8 cellular contexts compared by ENCODE assay signal in genomic region chr12:49057888-49058287, GRCh38. TPM values are rescaled to one million over a fixed set of nuclear protein-coding genes. Genes with fewer than 3 reads are reported as not detected.
DNase-seq lines count a peak whose midpoint lies in the region; ATAC-seq and TF ChIP-seq lines count a peak whose summit lies in the region.

No MANE protein-coding gene starts in this region.

- H3K9me3 ChIP-seq in left ventricle myocardium inferior (replicated peaks) (no peaks in the 10 kb centered on the region), liver (ENCODE audit: control insufficient read depth in 4 of 4, low read length in 3 of 4) (no peaks in the 10 kb centered on the region), transverse colon (no peaks in the 10 kb centered on the region)

- WGBS in liver = 29% methylated on average over 4 of the region's 4 CpGs
- 0 to 2% methylated on average over 2 to 4 of the region's 4 CpGs for WGBS in transverse colon (ENCODE audit: low coverage in 1 of 2), 2 donors

- H3K27me3 Mint-ChIP-seq in activated naive CD4-positive, alpha-beta T cell treated with anti-CD3 and anti-CD28 coated beads, Interleukin-2, amount 50 U/mL, for 24 hours = no peaks in the 10 kb centered on the region

- intact Hi-C loops in left ventricle myocardium inferior (cut with micrococcal nuclease) (no loop called here), cardiac septum (cut with DNase I) (loop anchor here (5.0 kb wide), 1 partner anchor 41 kb away; the partner anchor contains the start of gene PRKAG1), transverse colon (cut with DNase I; ENCODE audit: low total_unique reads) (no loop called here)

- H3K9ac ChIP-seq in liver (ENCODE audit: low read depth in 1 of 2, low read length in 2 of 2) = peak overlapping the region; percentile 52 to 64

- peak; percentile 34 for TF ChIP-seq POLR2A in transverse colon (IDR thresholded peaks at IDR 0.05)

- H3K27me3 ChIP-seq in left ventricle myocardium inferior (ENCODE audit: low read depth) (no peaks in the 10 kb centered on the region), liver (ENCODE audit: control insufficient read depth in 4 of 4, insufficient read depth in 4 of 4, low read length in 3 of 4) (no peaks in the 10 kb centered on the region), transverse colon (no peaks in the 10 kb centered on the region)

- peaks cover 61% of the 10 kb centered on the region for H3K4me1 Mint-ChIP-seq in activated naive CD4-positive, alpha-beta T cell treated with anti-CD3 and anti-CD28 coated beads, Interleukin-2, amount 50 U/mL, for 24 hours

- TF ChIP-seq RAD21 in liver (IDR thresholded peaks at IDR 0.05) = no peak

- peak overlapping the region; percentile 95 for H3K4me3 Mint-ChIP-seq in activated naive CD4-positive, alpha-beta T cell treated with anti-CD3 and anti-CD28 coated beads, Interleukin-2, amount 50 U/mL, for 24 hours

- TF ChIP-seq EP300 in transverse colon (IDR thresholded peaks at IDR 0.05; ENCODE audit: low read depth) = no peak

- DNase-seq in left ventricle myocardium inferior (no peak), cardiac septum (ENCODE audit: low spot score) (no peak), transverse colon (no peak), GM19240 (ENCODE audit: insufficient read length, low spot score) (no peak)

- in situ Hi-C loops in transverse colon (cut with MboI; ENCODE audit: low pct_ligation_motif_present in 1 of 4, low pct_unique_long_range_greater_than_20kb in 1 of 4, low sequenced_read_pairs in 3 of 4) = no loop called here

- H3K4me1 ChIP-seq in left ventricle myocardium inferior = peaks cover 74% of the 10 kb centered on the region
- H3K4me1 ChIP-seq in liver (ENCODE audit: control insufficient read depth in 4 of 4, insufficient read depth in 4 of 4, low read length in 3 of 4) = peaks cover 11 to 57% (median 50%) of the 10 kb centered on the region in 4 donors
- H3K4me1 ChIP-seq in transverse colon = peaks cover 34 to 47% (median 43%) of the 10 kb centered on the region in 4 donors

- H3K9me3 Mint-ChIP-seq in activated naive CD4-positive, alpha-beta T cell treated with anti-CD3 and anti-CD28 coated beads, Interleukin-2, amount 50 U/mL, for 24 hours = no peaks in the 10 kb centered on the region

- ATAC-seq in HG03159 (IDR thresholded peaks at IDR 0.05; ENCODE audit: unreplicated experiment) (no peak), HG03432 (IDR thresholded peaks at IDR 0.05; ENCODE audit: unreplicated experiment) (no peak)

- no peak for TF ChIP-seq CTCF in left ventricle myocardium inferior (IDR thresholded peaks at IDR 0.05; ENCODE audit: borderline replicate concordance)
- no peak for TF ChIP-seq CTCF in liver (IDR thresholded peaks at IDR 0.05; ENCODE audit: low read depth, low read length, missing input control)
- no peak for TF ChIP-seq CTCF in transverse colon (IDR thresholded peaks at IDR 0.05)

- H3K36me3 ChIP-seq in left ventricle myocardium inferior (peaks cover 20% of the 10 kb centered on the region), liver (ENCODE audit: control insufficient read depth in 4 of 4, insufficient read depth in 3 of 4, low read depth in 1 of 4, low read length in 3 of 4) (peaks cover 4 to 17% (median 11%) of the 10 kb centered on the region in 4 donors), transverse colon (peaks cover 0 to 16% (median 6%) of the 10 kb centered on the region in 4 donors)

- peak overlapping the region; percentile 100 for H3K27ac ChIP-seq in left ventricle myocardium inferior (replicated peaks)
- H3K27ac ChIP-seq in liver (ENCODE audit: low read depth in 1 of 2, low read length in 2 of 2) = peak overlapping the region; percentile 2 to 14
- peak overlapping the region; percentile 96 to 98 (median 96) for H3K27ac ChIP-seq in transverse colon

- H3K36me3 Mint-ChIP-seq in activated naive CD4-positive, alpha-beta T cell treated with anti-CD3 and anti-CD28 coated beads, Interleukin-2, amount 50 U/mL, for 24 hours = peaks cover 5% of the 10 kb centered on the region

- peak overlapping the region; percentile 99 for H3K4me3 ChIP-seq in left ventricle myocardium inferior
- peak overlapping the region; percentile 30 to 92 (median 91) for H3K4me3 ChIP-seq in liver (ENCODE audit: low read depth in 1 of 3, low read length in 3 of 3)
- peak overlapping the region; percentile 15 to 91 (median 86) for H3K4me3 ChIP-seq in transverse colon

- peak overlapping the region; percentile 95 for H3K27ac Mint-ChIP-seq in activated naive CD4-positive, alpha-beta T cell treated with anti-CD3 and anti-CD28 coated beads, Interleukin-2, amount 50 U/mL, for 24 hours

TF ChIP-seq in liver, 16 proteins besides CTCF, POLR2A, EP300 and RAD21 (continues in another document):
- no peak for TF ChIP-seq RXRA (IDR thresholded peaks at IDR 0.05)
- no peak for TF ChIP-seq EGR1 (IDR thresholded peaks at IDR 0.05; ENCODE audit: low read depth in 2 of 2)
- TF ChIP-seq MAX (IDR thresholded peaks at IDR 0.05) = no peak
- TF ChIP-seq ZBTB33 (IDR thresholded peaks at IDR 0.05) = no peak
- no peak for TF ChIP-seq NR2F2 (IDR thresholded peaks at IDR 0.05)
- TF ChIP-seq ATF3 (IDR thresholded peaks at IDR 0.05) = no peak
- TF ChIP-seq FOXA2 (IDR thresholded peaks at IDR 0.05) = no peak
- TF ChIP-seq HNF4G (IDR thresholded peaks at IDR 0.05) = no peak
- TF ChIP-seq GABPA (IDR thresholded peaks at IDR 0.05 in 1 of 2, conservative IDR thresholded peaks at IDR 0.05 in 1 of 2) = no peak
- TF ChIP-seq SP1 (IDR thresholded peaks at IDR 0.05) = no peak
- TF ChIP-seq JUND (IDR thresholded peaks at IDR 0.05) = no peak
- no peak for TF ChIP-seq TAF1 (conservative IDR thresholded peaks at IDR 0.05)
- TF ChIP-seq REST (IDR thresholded peaks at IDR 0.05) = no peak
- no peak for TF ChIP-seq HNF4A (conservative IDR thresholded peaks at IDR 0.05)

RNA-seq across cellular contexts. Expression of gene KMT2D, which starts 2.7 kb away (rescaled TPM):
- 38.5 TPM for total RNA-seq in left ventricle myocardium inferior
- total RNA-seq in cardiac septum = 63.8 TPM
- total RNA-seq in liver = 10 to 100 TPM; 39.6 to 53.8 TPM
- polyA plus RNA-seq in liver = 10 to 100 TPM in 1 of 2 donors, 1 to 10 TPM in 1; 4.5 to 10.3 TPM
- 100 to 1,000 TPM in 1 of 4 donors, 10 to 100 TPM in 3; 50.0 to 351 (median 78.0) TPM for total RNA-seq in transverse colon

RNA-seq across cellular contexts. Expression of gene RHEBL1, which starts 11.9 kb away (rescaled TPM):
- total RNA-seq in left ventricle myocardium inferior (not detected), cardiac septum (0.38 TPM), liver (1 to 10 TPM in 1 of 2 donors, not detected in 1; 1.2 TPM), transverse colon (not detected)
- polyA plus RNA-seq in liver = under 1 TPM; 0.29 to 0.36 TPM

RNA-seq across cellular contexts. Expression of gene DHH, which starts 36.7 kb away (rescaled TPM):
- total RNA-seq in left ventricle myocardium inferior = 0.41 TPM
- 1.6 TPM for total RNA-seq in cardiac septum
- total RNA-seq in liver = under 1 TPM; 0.08 to 0.09 TPM
- polyA plus RNA-seq in liver = under 1 TPM in 1 of 2 donors, not detected in 1; 0.09 TPM
- total RNA-seq in transverse colon = under 1 TPM in 2 of 4 donors, not detected in 2; 0.27 to 0.32 TPM

RNA-seq across cellular contexts. Expression of gene PRKAG1, which starts 39.3 kb away (rescaled TPM):
- 104 TPM for total RNA-seq in left ventricle myocardium inferior
- total RNA-seq in cardiac septum = 80.4 TPM
- 10 to 100 TPM; 18.3 to 23.4 TPM for total RNA-seq in liver
- 10 to 100 TPM; 15.5 to 31.5 TPM for polyA plus RNA-seq in liver
- total RNA-seq in transverse colon = 10 to 100 TPM; 21.7 to 44.0 (median 42.3) TPM

RNA-seq across cellular contexts. Expression of gene LMBR1L, which starts 52.8 kb away (rescaled TPM):
- total RNA-seq in left ventricle myocardium inferior (27.5 TPM), cardiac septum (33.3 TPM), liver (10 to 100 TPM; 13.0 to 23.7 TPM), transverse colon (100 to 1,000 TPM in 1 of 4 donors, 10 to 100 TPM in 3; 72.6 to 125 (median 82.1) TPM)
- polyA plus RNA-seq in liver = 10 to 100 TPM in 1 of 2 donors, 1 to 10 TPM in 1; 9.3 to 10.5 TPM

Comparison
In these comparisons a context has a peak if more than half of its experiments do, and no peak if none do; other contexts are left out.
1. H3K27ac ChIP-seq: peak in every context shown above with its lines; median percentile 100 in left ventricle myocardium inferior; 96 in transverse colon; 8 in liver.